Comparison of ENCODE assay signal across 8 cellular contexts in genomic region chr14:65949711-65950516, GRCh38.
DNase-seq lines count a peak whose midpoint lies in the region; ATAC-seq, FAIRE-seq and TF ChIP-seq lines count a peak whose summit lies in the region.

No MANE protein-coding gene starts in this region.

- H3K27ac Mint-ChIP-seq in progenitor cell of endocrine pancreas: no peak overlapping the region

- H3K4me2 ChIP-seq in A549: no peak overlapping the region

- no peak overlapping the region for H3K4me3 ChIP-seq in A549
- no peak overlapping the region for H3K4me3 ChIP-seq in LNCaP clone FGC (ENCODE audit: low read depth, low read length)

- H3K36me3 Mint-ChIP-seq in progenitor cell of endocrine pancreas (ENCODE audit: insufficient read depth): no peaks in the 10 kb centered on the region

- no peaks in the 10 kb centered on the region for H3K4me1 ChIP-seq in A549

- TF ChIP-seq RAD21 in A549 (conservative IDR thresholded peaks at IDR 0.05 in 1 of 2, IDR thresholded peaks at IDR 0.05 in 1 of 2): no peak

- peak in 1 of 2 experiments; percentile 28 for DNase-seq in A549 (ENCODE audit: low read depth in 1 of 2, low spot score in 1 of 2)
- peak; percentile 28 for DNase-seq in LNCaP clone FGC (ENCODE audit: low read depth)
- DNase-seq in activated CD8-positive, alpha-beta memory T cell treated with anti-CD3 and anti-CD28 coated beads for 24 hours: peak; percentile 74
- peak; percentile 71 for DNase-seq in left ventricle myocardium superior
- no peak for DNase-seq in progenitor cell of endocrine pancreas (ENCODE audit: low spot score, unreplicated experiment)
- no peak for DNase-seq in SIG-M5 treated with dmso at 0.1 percent for 504 hours (lab: John Stamatoyannopoulos, UW; ENCODE audit: unreplicated experiment)

- no peaks in the 10 kb centered on the region for H3K9me3 Mint-ChIP-seq in progenitor cell of endocrine pancreas (ENCODE audit: low read depth)

- 7% methylated on average over 4 of the region's 4 CpGs for WGBS in A549 (ENCODE audit: missing lambda C conversion rate)

- FAIRE-seq in A549 (lab: Jason Lieb, UNC): no peak

- no peak for TF ChIP-seq EP300 in A549 (IDR thresholded peaks at IDR 0.05)

- no peaks in the 10 kb centered on the region for H3K9me3 ChIP-seq in A549

- no peak for TF ChIP-seq CTCF in A549 (IDR thresholded peaks at IDR 0.05)
- no peak for TF ChIP-seq CTCF in LNCaP clone FGC (IDR thresholded peaks at IDR 0.05; ENCODE audit: control insufficient read depth, extremely low read depth, insufficient read depth)
- no peak for TF ChIP-seq CTCF in progenitor cell of endocrine pancreas (IDR thresholded peaks at IDR 0.05; ENCODE audit: unreplicated experiment)

- peak; percentile 52 to 53; a peak in 5 of 6 replicates for ATAC-seq in A549
- ATAC-seq in GM18868 (IDR thresholded peaks at IDR 0.05; ENCODE audit: unreplicated experiment): peak; percentile 74
- peak; percentile 95 for ATAC-seq in left ventricle myocardium superior
- ATAC-seq in HG03097 (IDR thresholded peaks at IDR 0.05; ENCODE audit: low FRiP score, unreplicated experiment): no peak

- no peak overlapping the region for H3K27ac ChIP-seq in A549

- intact Hi-C loops in left ventricle myocardium superior (cut with micrococcal nuclease): no loop called here

- CTCF ChIA-PET in A549 (lab: Yijun Ruan, JAX): interaction anchor here (0.7 to 4.7 kb wide), 3 partner anchors 9 to 535 kb away, joined by 4 to 33 read pairs (median 14); no protein-coding TSS in a partner anchor

- peaks cover 5% of the 10 kb centered on the region for H3K4me1 Mint-ChIP-seq in progenitor cell of endocrine pancreas (ENCODE audit: low read depth)

- H3K27me3 Mint-ChIP-seq in progenitor cell of endocrine pancreas: peaks cover 22% of the 10 kb centered on the region

- H3K4me3 Mint-ChIP-seq in progenitor cell of endocrine pancreas (ENCODE audit: low read depth): no peak overlapping the region

- POLR2A ChIA-PET in A549 (lab: Yijun Ruan, JAX): no interaction called here

- no peak for TF ChIP-seq POLR2A in A549 (IDR thresholded peaks at IDR 0.05; ENCODE audit: low read length)

TF ChIP-seq in A549, 52 proteins besides CTCF, POLR2A, EP300 and RAD21:
- TF ChIP-seq PBX3 (IDR thresholded peaks at IDR 0.05) (no peak), RNF2 (IDR thresholded peaks at IDR 0.05; ENCODE audit: borderline replicate concordance, low read depth) (no peak), KDM5A (IDR thresholded peaks at IDR 0.05) (no peak), SREBF2 (IDR thresholded peaks at IDR 0.05) (no peak), ATOH8 (CRISPR knock-in tag; IDR thresholded peaks at IDR 0.05; ENCODE audit: low read depth) (no peak), FOSL2 (IDR thresholded peaks at IDR 0.05) (no peak), FOSL2 (CRISPR knock-in tag; IDR thresholded peaks at IDR 0.05) (no peak), HOXB13 (CRISPR knock-in tag; IDR thresholded peaks at IDR 0.05; ENCODE audit: low read depth) (no peak), ZFP36 (IDR thresholded peaks at IDR 0.05; ENCODE audit: borderline replicate concordance, partially characterized antibody) (no peak), MAX (IDR thresholded peaks at IDR 0.05) (no peak), NFE2L2 (conservative IDR thresholded peaks at IDR 0.05; ENCODE audit: low read length) (no peak), JUN (IDR thresholded peaks at IDR 0.05) (no peak), MYC (IDR thresholded peaks at IDR 0.05; ENCODE audit: borderline replicate concordance, low read length) (no peak)

Comparison
In these comparisons a context has a peak if more than half of its experiments do, and no peak if none do; other contexts are left out.
1. DNase-seq: peak in LNCaP clone FGC (single experiment), activated CD8-positive, alpha-beta memory T cell treated with anti-CD3 and anti-CD28 coated beads for 24 hours (single experiment) and left ventricle myocardium superior (single experiment); none in progenitor cell of endocrine pancreas (single experiment) and SIG-M5 treated with dmso at 0.1 percent for 504 hours (single experiment).